8 cellular contexts compared by ENCODE assay signal in genomic region chr19:36791420-36792125, GRCh38. TPM values are rescaled to one million over a fixed set of nuclear protein-coding genes. Genes with fewer than 3 reads are reported as not detected.
DNase-seq lines count a peak whose midpoint lies in the region; ATAC-seq and TF ChIP-seq lines count a peak whose summit lies in the region.
"Not testable (repeated sequence)": the region's sequence is repeated elsewhere in the genome, so short reads cannot be mapped to it uniquely, and the experiment has no call there.

No MANE protein-coding gene starts in this region.

- peak overlapping the region in 5 of 7 donors; percentile 0 to 71 (median 32) for H3K4me3 Mint-ChIP-seq in CD8-positive, alpha-beta memory T cell
- peak overlapping the region in 4 of 10 donors; percentile 17 to 45 (median 34) for H3K4me3 Mint-ChIP-seq in naive thymus-derived CD8-positive, alpha-beta T cell
- H3K4me3 Mint-ChIP-seq in stimulated activated naive CD8-positive, alpha-beta T cell treated with anti-CD3 and anti-CD28 coated beads, Interleukin-15, amount 100 ng/mL, for 72 hours: peak overlapping the region; percentile 24 to 61

- TF ChIP-seq CTCF in IMR-90 (conservative IDR thresholded peaks at IDR 0.05; ENCODE audit: low read depth, low read length); esophagus muscularis mucosa (IDR thresholded peaks at IDR 0.05): not testable (repeated sequence)
- TF ChIP-seq CTCF in VCaP (conservative IDR thresholded peaks at IDR 0.05): peak; percentile 68

- not testable (repeated sequence) for TF ChIP-seq EP300 in esophagus muscularis mucosa (IDR thresholded peaks at IDR 0.05)

- dilution Hi-C loops in IMR-90 (cut with HindIII; ENCODE audit: low sequenced_read_pairs, unreplicated experiment): not testable (repeated sequence)

- not testable (repeated sequence) for H3K27ac ChIP-seq in CD8-positive, alpha-beta memory T cell (ENCODE audit: low read depth, low read length); IMR-90 (ENCODE audit: insufficient read depth, low read length)
- H3K27ac ChIP-seq in VCaP (peak overlapping the region; percentile 59), esophagus muscularis mucosa (replicated peaks in 1 of 4) (peak overlapping the region in 1 of 4 donors; percentile 51)

- peaks cover 37 to 74% (median 57%) of the 10 kb centered on the region in 5 donors for H3K9me3 Mint-ChIP-seq in CD8-positive, alpha-beta memory T cell
- peaks cover 0 to 86% (median 41%) of the 10 kb centered on the region in 9 donors for H3K9me3 Mint-ChIP-seq in naive thymus-derived CD8-positive, alpha-beta T cell
- H3K9me3 Mint-ChIP-seq in stimulated activated naive CD8-positive, alpha-beta T cell treated with anti-CD3 and anti-CD28 coated beads, Interleukin-15, amount 100 ng/mL, for 72 hours: peaks cover 33 to 71% of the 10 kb centered on the region in 2 donors

- not testable (repeated sequence) for H3K4me1 ChIP-seq in CD8-positive, alpha-beta memory T cell (ENCODE audit: insufficient read depth, low read length); IMR-90 (ENCODE audit: control insufficient read depth, insufficient read depth, low read length); esophagus muscularis mucosa

- H3K9me3 ChIP-seq in CD8-positive, alpha-beta memory T cell (ENCODE audit: low read length): not testable (repeated sequence)
- peaks cover 15% of the 10 kb centered on the region for H3K9me3 ChIP-seq in IMR-90 (ENCODE audit: control insufficient read depth, insufficient read depth, low read length)
- H3K9me3 ChIP-seq in esophagus muscularis mucosa: peaks cover 0 to 38% (median 27%) of the 10 kb centered on the region in 4 donors

- H3K4me3 ChIP-seq in CD8-positive, alpha-beta memory T cell (ENCODE audit: low read length): not testable (repeated sequence)
- H3K4me3 ChIP-seq in IMR-90 (ENCODE audit: insufficient read depth, low read depth, low read length) (peak overlapping the region; percentile 17; the same call in 1 of the 2 replicates), esophagus muscularis mucosa (peak overlapping the region in 3 of 4 donors; percentile 14 to 32 (median 23))

- peak; percentile 100 for ATAC-seq in IMR-90 (ENCODE audit: low read depth)
- peak; percentile 90 to 100 for ATAC-seq in naive thymus-derived CD8-positive, alpha-beta T cell
- peak; percentile 95 for ATAC-seq in stimulated activated naive CD8-positive, alpha-beta T cell treated with anti-CD3 and anti-CD28 coated beads, Interleukin-15, amount 100 ng/mL, for 72 hours

- intact Hi-C loops in IMR-90 (cut with micrococcal nuclease); esophagus muscularis mucosa (cut with DNase I): not testable (repeated sequence)

- H3K27me3 ChIP-seq in CD8-positive, alpha-beta memory T cell (ENCODE audit: insufficient read depth, low read length, poor library complexity, severe bottlenecking); IMR-90 (ENCODE audit: control insufficient read depth, insufficient read depth, low read length); esophagus muscularis mucosa: not testable (repeated sequence)

- H2AK9ac ChIP-seq in IMR-90 (replicated peaks; ENCODE audit: low read depth, low read length, poor library complexity): not testable (repeated sequence)

- not testable (repeated sequence) for H3K4ac ChIP-seq in IMR-90 (ENCODE audit: low read depth, low read length)

- not testable (repeated sequence) for H3K9ac ChIP-seq in IMR-90 (ENCODE audit: low read depth, low read length)

- WGBS in IMR-90 (ENCODE audit: extremely low coverage in 2 of 2, insufficient read length in 1 of 2), 2 experiments: 0% methylated on average over 3 of the region's 34 CpGs; no CpG with 5 or more reads in 1 of the 2 experiments
- WGBS in esophagus muscularis mucosa: 11% methylated on average over 27 of the region's 34 CpGs

- not testable (repeated sequence) for H4K91ac ChIP-seq in IMR-90 (ENCODE audit: insufficient read depth, low read depth, low read length)

- not testable (repeated sequence) for TF ChIP-seq RAD21 in IMR-90 (IDR thresholded peaks at IDR 0.05; ENCODE audit: low read length)

- not testable (repeated sequence) for TF ChIP-seq POLR2A in IMR-90 (IDR thresholded peaks at IDR 0.05; ENCODE audit: low read depth, low read length); esophagus muscularis mucosa (IDR thresholded peaks at IDR 0.05; ENCODE audit: low read depth)

- not testable (repeated sequence) for H3K27me3 Mint-ChIP-seq in CD8-positive, alpha-beta memory T cell
- H3K27me3 Mint-ChIP-seq in naive thymus-derived CD8-positive, alpha-beta T cell: peaks cover 6 to 10% (median 8%) of the 10 kb centered on the region in 5 donors
- peaks cover 10% of the 10 kb centered on the region for H3K27me3 Mint-ChIP-seq in stimulated activated naive CD8-positive, alpha-beta T cell treated with anti-CD3 and anti-CD28 coated beads, Interleukin-15, amount 100 ng/mL, for 72 hours

- not testable (repeated sequence) for H3K79me1 ChIP-seq in IMR-90 (ENCODE audit: low read depth in 1 of 2, low read length in 2 of 2)

- H3K18ac ChIP-seq in IMR-90 (ENCODE audit: low read depth, low read length): not testable (repeated sequence)

- not testable (repeated sequence) for H2AK5ac ChIP-seq in IMR-90 (ENCODE audit: low read depth, low read length)

- in situ Hi-C loops in IMR-90 (cut with MboI; ENCODE audit: low sequenced_read_pairs): not testable (repeated sequence)

- not testable (repeated sequence) for H4K8ac ChIP-seq in IMR-90 (ENCODE audit: low read depth in 2 of 2, low read length in 2 of 2)

- H4K5ac ChIP-seq in IMR-90 (ENCODE audit: low read depth, low read length): not testable (repeated sequence)

- not testable (repeated sequence) for H2BK120ac ChIP-seq in IMR-90 (ENCODE audit: low read depth, low read length)

- POLR2A ChIA-PET in CD8-positive, alpha-beta memory T cell (lab: Charles Lee); naive thymus-derived CD8-positive, alpha-beta T cell (lab: Charles Lee): not testable (repeated sequence)
- POLR2A ChIA-PET in IMR-90 (lab: Charles Lee; ENCODE audit: unreplicated experiment): interaction anchor here (0.5 kb wide), 1 partner anchor 124 kb away, joined by 6 read pairs; no protein-coding TSS in a partner anchor

- not testable (repeated sequence) for H2BK20ac ChIP-seq in IMR-90 (ENCODE audit: low read depth, low read length)

- H3K23ac ChIP-seq in IMR-90 (ENCODE audit: low read depth, low read length): not testable (repeated sequence)

- H3K4me2 ChIP-seq in IMR-90 (ENCODE audit: low read depth, low read length): not testable (repeated sequence)

- H3K14ac ChIP-seq in IMR-90 (replicated peaks; ENCODE audit: low read depth, low read length): not testable (repeated sequence)

- peak overlapping the region; percentile 72 for H2AFZ ChIP-seq in IMR-90 (replicated peaks; ENCODE audit: low read length, poor library complexity)

- H3K36me3 ChIP-seq in CD8-positive, alpha-beta memory T cell (ENCODE audit: insufficient read depth, low read length); IMR-90 (ENCODE audit: control insufficient read depth, insufficient read depth, low read length); esophagus muscularis mucosa: not testable (repeated sequence)

- H2BK15ac ChIP-seq in IMR-90 (ENCODE audit: low read depth, low read length): not testable (repeated sequence)

- not testable (repeated sequence) for H4K20me1 ChIP-seq in IMR-90 (ENCODE audit: insufficient read depth, low read length)

- not testable (repeated sequence) for H3K27ac Mint-ChIP-seq in CD8-positive, alpha-beta memory T cell; stimulated activated naive CD8-positive, alpha-beta T cell treated with anti-CD3 and anti-CD28 coated beads, Interleukin-15, amount 100 ng/mL, for 72 hours
- H3K27ac Mint-ChIP-seq in naive thymus-derived CD8-positive, alpha-beta T cell: peak overlapping the region in 2 of 10 donors; percentile 15 to 53

- BruUV-seq in IMR-90 (replicated peaks; lab: Mats Ljungman, UMichigan): not testable (repeated sequence)

- H3K9me1 ChIP-seq in IMR-90 (ENCODE audit: insufficient read depth, low read length): not testable (repeated sequence)

- not testable (repeated sequence) for H3K4me1 Mint-ChIP-seq in CD8-positive, alpha-beta memory T cell; naive thymus-derived CD8-positive, alpha-beta T cell; stimulated activated naive CD8-positive, alpha-beta T cell treated with anti-CD3 and anti-CD28 coated beads, Interleukin-15, amount 100 ng/mL, for 72 hours

- not testable (repeated sequence) for H3K56ac ChIP-seq in IMR-90 (ENCODE audit: extremely low read depth, insufficient read depth, low read length)

- H3K36me3 Mint-ChIP-seq in CD8-positive, alpha-beta memory T cell: peaks cover 0 to 44% (median 8%) of the 10 kb centered on the region in 3 donors
- peaks cover 9 to 47% (median 45%) of the 10 kb centered on the region in 3 donors for H3K36me3 Mint-ChIP-seq in naive thymus-derived CD8-positive, alpha-beta T cell

- CTCF ChIA-PET in CD8-positive, alpha-beta memory T cell (lab: Charles Lee): interaction anchor here (0.8 kb wide), 1 partner anchor 39 kb away, joined by 3 read pairs; no protein-coding TSS in a partner anchor
- CTCF ChIA-PET in IMR-90 (lab: Yijun Ruan, JAX): not testable (repeated sequence)

- DNase-seq in CD8-positive, alpha-beta memory T cell; esophagus muscularis mucosa (ENCODE audit: extremely low spot score); naive thymus-derived CD8-positive, alpha-beta T cell: not testable (repeated sequence)
- DNase-seq in IMR-90 (peak; percentile 7), amniotic epithelial cell (ENCODE audit: low read depth) (peak; percentile 7), iPS DF 19.7 (ENCODE audit: low read depth, low spot score) (peak; percentile 61)
- DNase-seq in stimulated activated naive CD8-positive, alpha-beta T cell treated with anti-CD3 and anti-CD28 coated beads, Interleukin-15, amount 100 ng/mL, for 72 hours: peak; percentile 16 to 49

- H2BK5ac ChIP-seq in IMR-90 (ENCODE audit: low read depth, low read length, poor library complexity, severe bottlenecking): not testable (repeated sequence)

RNA-seq across cellular contexts. Expression of gene ZNF850, which starts 19.0 kb away (rescaled TPM):
- total RNA-seq in CD8-positive, alpha-beta memory T cell: 1 to 10 TPM; 6.1 to 6.9 TPM
- polyA plus RNA-seq in CD8-positive, alpha-beta memory T cell: 0.76 TPM
- total RNA-seq in IMR-90 (2012; rRNA removed) (7.2 and 8.3 TPM in 2 replicates), esophagus muscularis mucosa (1 to 10 TPM; 1.3 to 2.4 (median 2.0) TPM)
- polyA plus RNA-seq in IMR-90 (2012; rRNA removed): 0.90 and 1.1 TPM in 2 replicates
- polyA plus RNA-seq in IMR-90 (2012; cell fraction: cytosol; rRNA removed): 0.52 and 0.87 TPM in 2 replicates
- polyA plus RNA-seq in IMR-90 (2012; cell fraction: nucleus; rRNA removed; ENCODE audit: low replicate concordance): 0.21 and 1.4 TPM in 2 replicates
- total RNA-seq in naive thymus-derived CD8-positive, alpha-beta T cell: 1 to 10 TPM; 4.6 to 7.0 TPM
- under 1 TPM; 0.40 to 0.93 (median 0.54) TPM for polyA plus RNA-seq in naive thymus-derived CD8-positive, alpha-beta T cell

RNA-seq across cellular contexts. Expression of gene ZNF790, which starts 46.6 kb away (rescaled TPM):
- total RNA-seq in CD8-positive, alpha-beta memory T cell: 1 to 10 TPM; 6.4 to 7.0 TPM
- 6.8 TPM for polyA plus RNA-seq in CD8-positive, alpha-beta memory T cell
- 4.3 and 6.4 TPM in 2 replicates for total RNA-seq in IMR-90 (2012; rRNA removed)
- 0.97 and 1.5 TPM in 2 replicates for polyA plus RNA-seq in IMR-90 (2012; rRNA removed)
- polyA plus RNA-seq in IMR-90 (2012; cell fraction: cytosol; rRNA removed): 0.34 and 0.62 TPM in 2 replicates
- polyA plus RNA-seq in IMR-90 (2012; cell fraction: nucleus; rRNA removed; ENCODE audit: low replicate concordance): 0.36 and 0.80 TPM in 2 replicates
- 10 to 100 TPM in 1 of 4 donors, 1 to 10 TPM in 3; 5.8 to 11.1 (median 7.8) TPM for total RNA-seq in esophagus muscularis mucosa
- 10 to 100 TPM; 16.6 to 20.6 TPM for total RNA-seq in naive thymus-derived CD8-positive, alpha-beta T cell
- 1 to 10 TPM; 5.1 to 6.6 (median 5.7) TPM for polyA plus RNA-seq in naive thymus-derived CD8-positive, alpha-beta T cell

RNA-seq across cellular contexts. Expression of gene ZNF345, which starts 59.1 kb away (rescaled TPM):
- 1 to 10 TPM; 3.9 to 4.9 TPM for total RNA-seq in CD8-positive, alpha-beta memory T cell
- 5.2 TPM for polyA plus RNA-seq in CD8-positive, alpha-beta memory T cell
- total RNA-seq in IMR-90 (2012; rRNA removed) (2.5 and 3.0 TPM in 2 replicates), esophagus muscularis mucosa (1 to 10 TPM; 3.0 to 6.6 (median 4.3) TPM)
- 1.5 and 1.8 TPM in 2 replicates for polyA plus RNA-seq in IMR-90 (2012; rRNA removed)
- polyA plus RNA-seq in IMR-90 (2012; cell fraction: cytosol; rRNA removed): 0.66 TPM in 2 replicates
- polyA plus RNA-seq in IMR-90 (2012; cell fraction: nucleus; rRNA removed; ENCODE audit: low replicate concordance): 0.74 and 3.6 TPM in 2 replicates
- total RNA-seq in naive thymus-derived CD8-positive, alpha-beta T cell: 10 to 100 TPM; 16.0 to 19.6 TPM
- polyA plus RNA-seq in naive thymus-derived CD8-positive, alpha-beta T cell: 1 to 10 TPM; 5.1 to 10.0 (median 6.8) TPM
